In the genomic region with DNA sequence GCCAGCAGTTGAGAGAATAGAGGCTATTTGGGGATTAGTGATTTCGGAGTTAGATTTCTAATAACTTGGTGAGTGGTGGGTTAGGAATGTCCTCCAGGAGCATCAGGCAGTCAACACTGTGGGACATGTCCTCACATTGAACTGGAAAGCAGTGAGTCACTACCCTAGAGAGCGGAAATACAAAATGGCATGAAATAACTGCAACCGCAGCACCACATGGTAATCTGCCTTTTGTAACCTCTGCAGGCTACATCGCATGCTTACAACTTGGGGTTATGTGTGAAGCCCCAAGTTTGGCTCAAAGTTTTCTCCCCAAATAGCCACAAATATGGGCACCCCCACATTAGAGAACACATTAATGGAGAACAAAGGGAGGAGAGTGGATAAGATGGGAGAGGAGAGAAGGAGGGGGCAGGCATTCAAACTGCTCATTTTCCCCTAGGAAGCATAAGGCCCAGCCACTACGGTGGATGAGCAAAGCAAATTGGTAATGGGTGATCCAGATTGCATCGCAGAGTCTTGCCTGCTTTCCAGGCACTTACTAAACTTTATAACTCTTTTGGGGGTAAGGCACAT, we compare ENCODE assay signal across 1 cellular context.
TF ChIP-seq lines count a peak whose summit lies in the region.

No MANE protein-coding gene starts in this region.

TF ChIP-seq in GM23338, 12 proteins besides CTCF, POLR2A, EP300 and RAD21 (continued from another document):
- no peak for TF ChIP-seq ZNF462 (CRISPR knock-in tag; IDR thresholded peaks at IDR 0.05)
- no peak for TF ChIP-seq CREB1 (CRISPR knock-in tag; IDR thresholded peaks at IDR 0.05; ENCODE audit: low read depth)
- TF ChIP-seq EZH2phosphoT487 (IDR thresholded peaks at IDR 0.05; ENCODE audit: unreplicated experiment), result no peak
- no peak for TF ChIP-seq POLR2AphosphoS5 (IDR thresholded peaks at IDR 0.05; ENCODE audit: low read depth)
- TF ChIP-seq, protein P1, sequence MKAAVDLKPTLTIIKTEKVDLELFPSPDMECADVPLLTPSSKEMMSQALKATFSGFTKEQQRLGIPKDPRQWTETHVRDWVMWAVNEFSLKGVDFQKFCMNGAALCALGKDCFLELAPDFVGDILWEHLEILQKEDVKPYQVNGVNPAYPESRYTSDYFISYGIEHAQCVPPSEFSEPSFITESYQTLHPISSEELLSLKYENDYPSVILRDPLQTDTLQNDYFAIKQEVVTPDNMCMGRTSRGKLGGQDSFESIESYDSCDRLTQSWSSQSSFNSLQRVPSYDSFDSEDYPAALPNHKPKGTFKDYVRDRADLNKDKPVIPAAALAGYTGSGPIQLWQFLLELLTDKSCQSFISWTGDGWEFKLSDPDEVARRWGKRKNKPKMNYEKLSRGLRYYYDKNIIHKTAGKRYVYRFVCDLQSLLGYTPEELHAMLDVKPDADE (IDR thresholded peaks at IDR 0.05), result no peak
- TF ChIP-seq STAT1 (IDR thresholded peaks at IDR 0.05; ENCODE audit: unreplicated experiment), result no peak
- no peak for TF ChIP-seq REST (IDR thresholded peaks at IDR 0.05; ENCODE audit: unreplicated experiment)
